Comparison of ENCODE assay signal across 17 cellular contexts in the genomic region with DNA sequence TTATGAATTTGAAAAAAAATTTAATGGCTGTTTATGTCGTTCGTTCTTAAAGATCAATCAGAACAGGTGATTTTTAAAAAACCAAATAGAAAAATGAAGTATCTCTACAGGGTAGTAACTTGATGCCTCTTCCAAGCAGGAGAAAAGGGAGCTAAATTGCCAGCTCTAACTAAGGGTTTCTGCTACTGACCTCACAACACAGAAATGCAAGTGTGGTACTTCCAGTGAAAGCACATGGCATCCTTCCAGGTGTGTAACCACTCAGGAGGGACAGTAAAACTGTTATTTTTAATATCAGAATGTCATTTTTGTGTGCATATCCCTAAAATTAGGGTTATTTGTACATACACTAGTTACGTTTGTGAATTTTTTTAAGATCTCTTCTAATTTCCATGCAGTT.
DNase-seq lines count a peak whose midpoint lies in the region; ATAC-seq and TF ChIP-seq lines count a peak whose summit lies in the region.
"Had no signal": no experiment of that assay in that cellular context is flagged by ENCODE, and none has a peak within 500 bp of the region (broad histone marks: within the 10 kb centered on the region; RNA-seq: fewer than 3 reads in every experiment).

No MANE protein-coding gene starts in this region.

- H3K4me3 ChIP-seq in choroid plexus epithelial cell (ENCODE audit: low read depth, low read length), result no peak overlapping the region

- peak; percentile 19 for DNase-seq in EH (ENCODE audit: low read depth)
- DNase-seq in M059J (ENCODE audit: low read depth), result peak; percentile 38
- peak; percentile 16 for DNase-seq in choroid plexus epithelial cell (ENCODE audit: low read depth)
- DNase-seq in kidney tubule cell (ENCODE audit: low spot score), result peak; percentile 6
- DNase-seq in putamen (ENCODE audit: low spot score), result no peak
- DNase-seq in NCI-H1436 treated with DMSO at 0.1 percent for 48 hours (lab: John Stamatoyannopoulos, UW), result no peak
- DNase-seq: C1 segment of cervical spinal cord; CD8-positive, alpha-beta memory T cell; H7; NCI-H1436; NCI-H2029; NCI-H2171 treated with DMSO at 0.1 percent for 48 hours; NCI-H510A; NCI-H774; PC-3; SIG-M5 had no signal

- ATAC-seq in GM21390 (IDR thresholded peaks at IDR 0.05; ENCODE audit: unreplicated experiment), result no peak
- ATAC-seq: PC-3 had no signal

- no peak for TF ChIP-seq CTCF in choroid plexus epithelial cell (conservative IDR thresholded peaks at IDR 0.05; ENCODE audit: low read depth, low read length)

Comparison
In these comparisons a context has a peak if more than half of its experiments do, and no peak if none do; other contexts are left out.
1. DNase-seq: peak in EH (single experiment), M059J (single experiment), choroid plexus epithelial cell (single experiment) and kidney tubule cell (single experiment); none in putamen (single experiment) and NCI-H1436 treated with DMSO at 0.1 percent for 48 hours (single experiment).